In genomic region chr9:133583111-133583510, GRCh38 we compare ENCODE assay signal across 1 cellular context.
A peak's percentile ranks its signal among the peaks of the same experiment; 100 is the strongest.
TF ChIP-seq lines count a peak whose summit lies in the region.

No MANE protein-coding gene starts in this region.

TF ChIP-seq in K562, 482 proteins besides CTCF, POLR2A, EP300 and RAD21:
- TF ChIP-seq ZNF263 (CRISPR knock-in tag; IDR thresholded peaks at IDR 0.05; ENCODE audit: borderline replicate concordance): peak; percentile 61; the same call in 1 of the 2 replicates
- no peak for TF ChIP-seq NELFE (IDR thresholded peaks at IDR 0.05; ENCODE audit: insufficient read depth, insufficient read length)
- no peak for TF ChIP-seq FOSL1 (tag; conservative IDR thresholded peaks at IDR 0.05)
